ENCODE assay signal across 18 cellular contexts in genomic region chr15:78182336-78182700, GRCh38. TPM values are rescaled to one million over a fixed set of nuclear protein-coding genes. Genes with fewer than 3 reads are reported as not detected.
A peak's percentile ranks its signal among the peaks of the same experiment; 100 is the strongest.
DNase-seq lines count a peak whose midpoint lies in the region; ATAC-seq and TF ChIP-seq lines count a peak whose summit lies in the region.
"Had no signal": no experiment of that assay in that cellular context is flagged by ENCODE, and none has a peak within 500 bp of the region (broad histone marks: within the 10 kb centered on the region; RNA-seq: fewer than 3 reads in every experiment).

No MANE protein-coding gene starts in this region.

- TF ChIP-seq POLR2A in breast epithelium (IDR thresholded peaks at IDR 0.05) (no peak), transverse colon (IDR thresholded peaks at IDR 0.05) (no peak)

- H3K4me1 ChIP-seq in neuronal stem cell (ENCODE audit: control insufficient read depth in 2 of 2, insufficient read depth in 1 of 2, low read depth in 1 of 2, low read length in 2 of 2): no peaks in the 10 kb centered on the region
- no peaks in the 10 kb centered on the region for H3K4me1 ChIP-seq in breast epithelium
- no peaks in the 10 kb centered on the region for H3K4me1 ChIP-seq in transverse colon
- H3K4me1 ChIP-seq: BLaER1 treated with 17β-estradiol and CSF1 and Interleukin-3, amounts not matched to agents 10 nM and 100 nM; HAP-1 had no signal

- H2BK120ac ChIP-seq in neuronal stem cell (ENCODE audit: low read depth, low read length): no peak overlapping the region

- peak overlapping the region; percentile 53 for H2BK5ac ChIP-seq in neuronal stem cell (ENCODE audit: low read length)

- peak overlapping the region; percentile 85 for H3K23ac ChIP-seq in neuronal stem cell (ENCODE audit: low read depth, low read length, poor library complexity)

- H3K9me3 ChIP-seq in T-helper 17 cell (ENCODE audit: control insufficient read depth, low read length, poor library complexity, severe bottlenecking) (no peaks in the 10 kb centered on the region), neuronal stem cell (replicated peaks in 1 of 2; ENCODE audit: control insufficient read depth in 2 of 2, insufficient read depth in 1 of 2, low read depth in 1 of 2, low read length in 2 of 2) (no peaks in the 10 kb centered on the region), breast epithelium (no peaks in the 10 kb centered on the region), transverse colon (no peaks in the 10 kb centered on the region)
- H3K9me3 ChIP-seq: BLaER1 treated with 17β-estradiol and CSF1 and Interleukin-3, amounts not matched to agents 10 nM and 100 nM had no signal

- CTCF ChIA-PET in activated CD8-positive, alpha-beta memory T cell treated with anti-CD3 and anti-CD28 coated beads, Interleukin-2, amount 10 ng/mL, durations not matched to agents 7 days and 5 days (lab: Charles Lee): interaction anchor here (8.8 kb wide), 1 partner anchor 14 kb away, joined by 59 read pairs; no protein-coding TSS in a partner anchor

- DNase-seq in activated CD8-positive, alpha-beta memory T cell treated with anti-CD3 and anti-CD28 coated beads, Interleukin-2, amount 10 ng/mL, durations not matched to agents 7 days and 5 days: peak; percentile 3
- DNase-seq in activated CD8-positive, alpha-beta memory T cell treated with anti-CD3 and anti-CD28 coated beads, Interleukin-2, amount 50 U/mL, for 48 hours: no peak
- DNase-seq in T-helper 17 cell (no peak), neuronal stem cell (ENCODE audit: low spot score) (no peak), breast epithelium (ENCODE audit: low spot score in 2 of 2) (no peak), transverse colon (no peak)
- DNase-seq: 8988T; Calu3; CD8-positive, alpha-beta T cell; DMS53; DND-41; EL had no signal

- H3K27ac ChIP-seq in neuronal stem cell (replicated peaks; ENCODE audit: low read length): no peak overlapping the region
- no peak overlapping the region for H3K27ac ChIP-seq in breast epithelium
- H3K27ac ChIP-seq in transverse colon: no peak overlapping the region
- H3K27ac ChIP-seq: BLaER1 treated with 17β-estradiol and CSF1 and Interleukin-3, amounts not matched to agents 10 nM and 100 nM had no signal

- H3K4me1 Mint-ChIP-seq in activated CD8-positive, alpha-beta memory T cell treated with anti-CD3 and anti-CD28 coated beads, Interleukin-2, amount 10 ng/mL, durations not matched to agents 7 days and 5 days: no peaks in the 10 kb centered on the region
- H3K4me1 Mint-ChIP-seq in T-helper 17 cell: no peaks in the 10 kb centered on the region

- H2BK12ac ChIP-seq in neuronal stem cell (ENCODE audit: low read length): no peak overlapping the region

- no peak overlapping the region for H2BK15ac ChIP-seq in neuronal stem cell (ENCODE audit: low read length)

- WGBS in neuronal stem cell (ENCODE audit: extremely low coverage in 2 of 2, insufficient read length in 2 of 2, insufficient replicate concordance in 1 of 2), 2 donors: no CpG with 5 or more reads among the region's 5 CpGs
- 79% methylated on average over 2 of the region's 5 CpGs; no CpG with 5 or more reads in 1 of the 2 donors for WGBS in transverse colon (ENCODE audit: low coverage in 1 of 2), 2 donors

- no peaks in the 10 kb centered on the region for H3K9me3 Mint-ChIP-seq in activated CD8-positive, alpha-beta memory T cell treated with anti-CD3 and anti-CD28 coated beads, Interleukin-2, amount 10 ng/mL, durations not matched to agents 7 days and 5 days (ENCODE audit: low read depth)
- H3K9me3 Mint-ChIP-seq: CD8-positive, alpha-beta T cell had no signal

- H3K79me1 ChIP-seq in neuronal stem cell (ENCODE audit: low read depth, low read length): peaks cover 2% of the 10 kb centered on the region

- no peak overlapping the region for H3K4ac ChIP-seq in neuronal stem cell (ENCODE audit: low read length)

- H3K36me3 Mint-ChIP-seq in activated CD8-positive, alpha-beta memory T cell treated with anti-CD3 and anti-CD28 coated beads, Interleukin-2, amount 10 ng/mL, durations not matched to agents 7 days and 5 days: peaks cover 2% of the 10 kb centered on the region
- H3K36me3 Mint-ChIP-seq in T-helper 17 cell (ENCODE audit: low read depth): peaks cover 4% of the 10 kb centered on the region
- H3K36me3 Mint-ChIP-seq: CD8-positive, alpha-beta T cell had no signal

- H3K14ac ChIP-seq in neuronal stem cell (ENCODE audit: low read length): no peak overlapping the region

- TF ChIP-seq EP300 in transverse colon (IDR thresholded peaks at IDR 0.05; ENCODE audit: low read depth): no peak

- no peaks in the 10 kb centered on the region for H3K27me3 ChIP-seq in neuronal stem cell (ENCODE audit: control insufficient read depth in 3 of 3, insufficient read depth in 3 of 3, low read depth in 1 of 3, low read length in 3 of 3)
- H3K27me3 ChIP-seq in breast epithelium: no peaks in the 10 kb centered on the region
- no peaks in the 10 kb centered on the region for H3K27me3 ChIP-seq in transverse colon
- H3K27me3 ChIP-seq: BLaER1 treated with 17β-estradiol and CSF1 and Interleukin-3, amounts not matched to agents 10 nM and 100 nM had no signal

- no peak overlapping the region for H3K4me3 ChIP-seq in neuronal stem cell (ENCODE audit: low read length in 2 of 2)
- no peak overlapping the region for H3K4me3 ChIP-seq in breast epithelium
- no peak overlapping the region for H3K4me3 ChIP-seq in transverse colon
- H3K4me3 ChIP-seq: BLaER1 treated with 17β-estradiol and CSF1 and Interleukin-3, amounts not matched to agents 10 nM and 100 nM; GM12878; HAP-1 had no signal

- peak overlapping the region; percentile 81 for H2AK5ac ChIP-seq in neuronal stem cell (ENCODE audit: low read depth, low read length)

- intact Hi-C loops in breast epithelium (cut with DNase I; ENCODE audit: low total_unique reads) (no loop called here), transverse colon (cut with DNase I; ENCODE audit: low total_unique reads) (no loop called here)

- H4K91ac ChIP-seq in neuronal stem cell (ENCODE audit: low read depth, low read length, poor library complexity): no peak overlapping the region

- no peaks in the 10 kb centered on the region for H3K36me3 ChIP-seq in neuronal stem cell (replicated peaks in 1 of 2; ENCODE audit: control insufficient read depth in 2 of 2, insufficient read depth in 2 of 2, low read length in 2 of 2)
- no peaks in the 10 kb centered on the region for H3K36me3 ChIP-seq in breast epithelium
- H3K36me3 ChIP-seq in transverse colon: no peaks in the 10 kb centered on the region
- H3K36me3 ChIP-seq: BLaER1 treated with 17β-estradiol and CSF1 and Interleukin-3, amounts not matched to agents 10 nM and 100 nM; HAP-1 had no signal

- no peak overlapping the region for H3K18ac ChIP-seq in neuronal stem cell (ENCODE audit: low read length)

- no peak overlapping the region for H3K4me3 Mint-ChIP-seq in activated CD8-positive, alpha-beta memory T cell treated with anti-CD3 and anti-CD28 coated beads, Interleukin-2, amount 10 ng/mL, durations not matched to agents 7 days and 5 days
- no peak overlapping the region for H3K4me3 Mint-ChIP-seq in T-helper 17 cell
- H3K4me3 Mint-ChIP-seq: B cell; CD8-positive, alpha-beta T cell had no signal

- H3K4me2 ChIP-seq in neuronal stem cell (ENCODE audit: insufficient read depth, low read length, poor library complexity, severe bottlenecking): no peak overlapping the region
- H3K4me2 ChIP-seq: BLaER1 treated with 17β-estradiol and CSF1 and Interleukin-3, amounts not matched to agents 10 nM and 100 nM had no signal

- no peak for ATAC-seq in activated CD8-positive, alpha-beta memory T cell treated with anti-CD3 and anti-CD28 coated beads, Interleukin-2, amount 10 ng/mL, durations not matched to agents 7 days and 5 days
- no peak for ATAC-seq in T-helper 17 cell
- ATAC-seq in GM21528 (IDR thresholded peaks at IDR 0.05; ENCODE audit: low FRiP score, unreplicated experiment): no peak
- ATAC-seq: CD8-positive, alpha-beta T cell; GM12878 had no signal

- peaks cover 12% of the 10 kb centered on the region for H3K27me3 Mint-ChIP-seq in activated CD8-positive, alpha-beta memory T cell treated with anti-CD3 and anti-CD28 coated beads, Interleukin-2, amount 10 ng/mL, durations not matched to agents 7 days and 5 days
- peaks cover 8% of the 10 kb centered on the region for H3K27me3 Mint-ChIP-seq in T-helper 17 cell

- in situ Hi-C loops in transverse colon (cut with MboI; ENCODE audit: low pct_ligation_motif_present in 1 of 4, low pct_unique_long_range_greater_than_20kb in 1 of 4, low sequenced_read_pairs in 3 of 4): no loop called here

- H3K27ac Mint-ChIP-seq in activated CD8-positive, alpha-beta memory T cell treated with anti-CD3 and anti-CD28 coated beads, Interleukin-2, amount 10 ng/mL, durations not matched to agents 7 days and 5 days: no peak overlapping the region
- peak overlapping the region; percentile 6 for H3K27ac Mint-ChIP-seq in T-helper 17 cell
- H3K27ac Mint-ChIP-seq: B cell; CD8-positive, alpha-beta T cell had no signal

- no peak overlapping the region for H3K9ac ChIP-seq in neuronal stem cell (ENCODE audit: low read depth, low read length, poor library complexity)
- H3K9ac ChIP-seq: BLaER1 treated with 17β-estradiol and CSF1 and Interleukin-3, amounts not matched to agents 10 nM and 100 nM had no signal

- peak overlapping the region; percentile 48 for H4K8ac ChIP-seq in neuronal stem cell (ENCODE audit: low read depth, low read length)

- TF ChIP-seq CTCF in breast epithelium (IDR thresholded peaks at IDR 0.05) (no peak), transverse colon (IDR thresholded peaks at IDR 0.05) (no peak)

- H2AFZ ChIP-seq in neuronal stem cell (ENCODE audit: low read length): no peak overlapping the region

RNA-seq across cellular contexts. Expression of gene IDH3A, which starts 33.2 kb away (rescaled TPM):
- total RNA-seq in activated CD8-positive, alpha-beta memory T cell treated with anti-CD3 and anti-CD28 coated beads, Interleukin-2, amount 10 ng/mL, durations not matched to agents 7 days and 5 days: 100 to 1,000 TPM in 1 of 2 experiments, 10 to 100 TPM in 1; 97.9 to 105 TPM
- 10 to 100 TPM; 37.8 to 51.2 TPM for total RNA-seq in T-helper 17 cell
- polyA plus RNA-seq in neuronal stem cell (2013, experiment 1 of 2): 8.8 TPM
- 7.7 TPM for polyA plus RNA-seq in neuronal stem cell (2013, experiment 2 of 2)
- total RNA-seq in breast epithelium: 10 to 100 TPM; 44.2 to 63.2 (median 52.0) TPM
- 100 to 1,000 TPM; 149 to 369 (median 166) TPM for total RNA-seq in transverse colon

RNA-seq across cellular contexts. Expression of gene CIB2, which starts 51.1 kb away (rescaled TPM):
- total RNA-seq in activated CD8-positive, alpha-beta memory T cell treated with anti-CD3 and anti-CD28 coated beads, Interleukin-2, amount 10 ng/mL, durations not matched to agents 7 days and 5 days: 1 to 10 TPM in 1 of 2 experiments, under 1 TPM in 1; 0.94 to 1.2 TPM
- total RNA-seq in T-helper 17 cell (under 1 TPM; 0.63 to 0.65 TPM), breast epithelium (1 to 10 TPM; 2.9 to 5.8 (median 4.9) TPM), transverse colon (10 to 100 TPM in 2 of 4 donors, 1 to 10 TPM in 2; 8.4 to 19.5 (median 9.5) TPM)
- polyA plus RNA-seq in neuronal stem cell (2013, experiment 1 of 2): 47.7 TPM
- 46.0 TPM for polyA plus RNA-seq in neuronal stem cell (2013, experiment 2 of 2)

RNA-seq across cellular contexts. Expression of gene ACSBG1, which starts 52.0 kb away (rescaled TPM):
- total RNA-seq in activated CD8-positive, alpha-beta memory T cell treated with anti-CD3 and anti-CD28 coated beads, Interleukin-2, amount 10 ng/mL, durations not matched to agents 7 days and 5 days: under 1 TPM in 1 of 2 experiments, not detected in 1; 0.28 TPM
- 1 to 10 TPM in 1 of 2 donors, under 1 TPM in 1; 0.05 to 1.1 TPM for total RNA-seq in T-helper 17 cell
- polyA plus RNA-seq in neuronal stem cell (2013, experiment 1 of 2): 0.57 TPM
- 0.93 TPM for polyA plus RNA-seq in neuronal stem cell (2013, experiment 2 of 2)
- total RNA-seq in breast epithelium: 1 to 10 TPM in 2 of 3 donors, not detected in 1; 1.9 to 2.0 TPM
- total RNA-seq in transverse colon: 1 to 10 TPM in 1 of 4 donors, not detected in 3; 1.5 TPM
- polyA plus RNA-seq: AG04450 had no signal
